In the genomic region with DNA sequence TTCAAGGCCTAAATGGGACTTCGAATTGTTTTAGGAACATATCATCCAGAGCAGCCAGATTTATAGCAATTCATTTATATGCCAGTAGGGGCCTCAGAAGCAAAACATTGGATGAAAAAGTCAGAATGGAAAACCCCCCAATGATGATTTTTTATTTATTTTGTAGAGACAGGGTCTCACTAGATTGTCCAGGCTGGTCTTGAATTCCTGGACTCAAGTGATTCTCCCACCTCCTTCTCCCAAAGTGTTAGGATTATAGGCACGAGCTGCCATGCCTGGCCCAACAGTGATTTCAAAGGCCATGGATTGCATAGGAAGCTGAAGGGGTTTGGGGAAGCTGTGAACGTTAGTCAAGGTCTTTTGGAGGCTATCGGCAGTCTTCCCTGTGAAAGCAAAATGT, we compare ENCODE assay signal across 1 cellular context.
TF ChIP-seq lines count a peak whose summit lies in the region.

No MANE protein-coding gene starts in this region.

TF ChIP-seq in HCT116, 20 proteins besides CTCF, POLR2A, EP300 and RAD21 (continued from another document):
- no peak for TF ChIP-seq REST (IDR thresholded peaks at IDR 0.05; ENCODE audit: low read depth)
- TF ChIP-seq EZH2 (IDR thresholded peaks at IDR 0.05) = no peak
- no peak for TF ChIP-seq SIN3A (IDR thresholded peaks at IDR 0.05; ENCODE audit: low read depth)
- no peak for TF ChIP-seq SRF (IDR thresholded peaks at IDR 0.05; ENCODE audit: low read depth)
- TF ChIP-seq, protein P1, sequence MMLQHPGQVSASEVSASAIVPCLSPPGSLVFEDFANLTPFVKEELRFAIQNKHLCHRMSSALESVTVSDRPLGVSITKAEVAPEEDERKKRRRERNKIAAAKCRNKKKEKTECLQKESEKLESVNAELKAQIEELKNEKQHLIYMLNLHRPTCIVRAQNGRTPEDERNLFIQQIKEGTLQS (IDR thresholded peaks at IDR 0.05) = no peak
